ENCODE assay signal across 1 cellular context in the genomic region with DNA sequence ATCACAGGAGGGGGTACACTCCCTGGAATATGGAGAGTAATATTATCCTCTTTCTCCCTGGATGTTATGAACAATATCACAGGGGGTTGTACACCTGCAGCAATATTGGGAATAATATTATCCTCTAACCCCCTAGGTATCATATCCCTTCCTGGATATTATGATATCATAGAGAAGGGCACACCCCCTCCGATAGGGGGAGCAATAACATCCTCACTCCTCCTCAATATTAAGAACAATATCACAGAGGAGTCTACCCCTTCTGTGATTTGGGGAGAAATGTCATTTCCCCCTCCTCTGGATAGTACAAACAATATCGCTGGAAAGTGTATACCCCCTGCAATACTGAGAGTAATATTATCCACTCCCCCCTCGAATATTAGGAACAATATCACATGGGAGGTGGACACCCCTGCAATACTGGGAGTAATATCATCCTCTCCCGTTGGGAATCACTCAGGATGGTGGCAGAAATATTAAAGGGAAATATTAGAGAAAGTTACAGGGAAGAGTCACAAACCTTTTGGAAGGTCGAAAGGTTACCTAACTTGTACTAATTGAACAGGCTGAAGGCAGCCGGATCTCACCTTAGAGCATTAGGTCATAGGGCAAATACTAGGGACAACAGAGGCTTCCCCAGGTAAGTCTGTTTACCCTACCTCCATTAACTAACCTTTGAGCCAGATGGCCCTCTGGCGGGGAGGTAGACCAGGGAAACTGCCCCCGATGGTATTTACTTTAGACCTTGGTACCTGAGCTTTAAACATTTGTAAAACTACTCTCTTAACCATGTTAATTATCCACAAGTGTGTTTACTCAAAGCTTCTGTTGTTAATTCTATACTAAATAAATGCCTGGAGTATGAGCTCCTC.
TF ChIP-seq lines count a peak whose summit lies in the region.

No MANE protein-coding gene starts in this region.

TF ChIP-seq in HCT116, 20 proteins besides CTCF, POLR2A, EP300 and RAD21 (continued from another document):
- TF ChIP-seq ZBTB33 (IDR thresholded peaks at IDR 0.05; ENCODE audit: extremely low read depth, insufficient replicate concordance, low read length) (no peak), SIN3A (IDR thresholded peaks at IDR 0.05; ENCODE audit: low read depth) (no peak), ZFX (IDR thresholded peaks at IDR 0.05) (no peak), YY1 (IDR thresholded peaks at IDR 0.05; ENCODE audit: extremely low read depth, insufficient replicate concordance, low read depth, low read length) (no peak), TCF7L2 (IDR thresholded peaks at IDR 0.05; ENCODE audit: borderline replicate concordance, extremely low read depth, insufficient read depth, insufficient read length) (no peak), ZNF274 (IDR thresholded peaks at IDR 0.05; ENCODE audit: low read depth, low read length) (no peak), ELF1 (IDR thresholded peaks at IDR 0.05; ENCODE audit: borderline replicate concordance, low read depth) (no peak), SRF (IDR thresholded peaks at IDR 0.05; ENCODE audit: low read depth) (no peak), POLR2AphosphoS5 (IDR thresholded peaks at IDR 0.05; ENCODE audit: low read depth, low read length) (no peak), EGR1 (IDR thresholded peaks at IDR 0.05; ENCODE audit: low read depth) (no peak)
- TF ChIP-seq, protein P1, sequence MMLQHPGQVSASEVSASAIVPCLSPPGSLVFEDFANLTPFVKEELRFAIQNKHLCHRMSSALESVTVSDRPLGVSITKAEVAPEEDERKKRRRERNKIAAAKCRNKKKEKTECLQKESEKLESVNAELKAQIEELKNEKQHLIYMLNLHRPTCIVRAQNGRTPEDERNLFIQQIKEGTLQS (IDR thresholded peaks at IDR 0.05): no peak
- TF ChIP-seq, protein P2, sequence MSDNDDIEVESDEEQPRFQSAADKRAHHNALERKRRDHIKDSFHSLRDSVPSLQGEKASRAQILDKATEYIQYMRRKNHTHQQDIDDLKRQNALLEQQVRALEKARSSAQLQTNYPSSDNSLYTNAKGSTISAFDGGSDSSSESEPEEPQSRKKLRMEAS (IDR thresholded peaks at IDR 0.05): no peak
TF ChIP-seq in HCT116: peak in this region for 0.
